Comparison of ENCODE assay signal across 8 cellular contexts in the genomic region with DNA sequence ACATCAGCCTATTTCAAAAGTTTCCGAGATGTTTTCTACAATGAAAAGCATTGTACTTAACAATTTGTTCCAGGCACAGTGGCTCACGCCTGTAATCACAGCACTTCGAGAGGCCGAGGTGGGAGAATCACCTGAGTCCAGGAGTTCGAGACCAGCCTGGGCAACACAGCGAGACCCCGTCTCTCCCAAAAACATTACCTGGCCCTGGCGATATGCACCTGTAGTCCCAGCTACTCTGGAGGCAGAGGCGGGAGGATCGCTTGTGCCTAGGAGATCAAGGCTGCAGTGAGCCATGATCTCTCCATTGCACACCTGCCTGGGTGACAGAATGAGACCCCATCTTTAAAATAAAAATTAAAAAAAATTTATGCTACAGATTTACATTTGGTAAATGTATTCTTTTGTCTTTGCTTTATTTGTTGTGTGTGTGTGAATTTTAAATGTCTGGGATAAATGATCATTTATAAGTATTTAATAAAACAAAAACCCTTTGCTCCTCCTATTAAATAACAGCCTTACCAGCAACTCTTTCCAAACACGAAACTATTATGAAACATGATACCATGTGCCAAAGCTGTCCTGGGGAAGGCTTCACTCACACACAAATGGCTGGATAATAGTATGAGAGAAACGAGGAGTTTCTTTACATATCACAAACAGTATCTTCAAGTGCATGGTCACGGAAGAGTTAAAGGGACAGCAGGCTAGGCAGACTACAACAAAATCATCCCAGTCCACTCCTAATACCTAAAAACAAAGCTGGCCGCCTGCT. TPM values are rescaled to one million over a fixed set of nuclear protein-coding genes. Genes with fewer than 3 reads are reported as not detected.
DNase-seq lines count a peak whose midpoint lies in the region; ATAC-seq and TF ChIP-seq lines count a peak whose summit lies in the region.

No MANE protein-coding gene starts in this region.

- POLR2A ChIA-PET in PC-3 (lab: Charles Lee; ENCODE audit: unreplicated experiment), result interaction anchor here (0.6 to 1.1 kb wide), 3 partner anchors 17 to 1036 kb away, joined by 3 to 15 read pairs (median 3); a partner anchor contains a TSS

- no peak overlapping the region for H2BK5ac ChIP-seq in neuronal stem cell (ENCODE audit: low read length)

- no peak overlapping the region for H3K14ac ChIP-seq in neuronal stem cell (ENCODE audit: low read length)

- H4K20me1 ChIP-seq in PC-3 (ENCODE audit: low read length), result no peaks in the 10 kb centered on the region

- no peak overlapping the region for H3K18ac ChIP-seq in neuronal stem cell (ENCODE audit: low read length)

- WGBS in neuronal stem cell (ENCODE audit: extremely low coverage in 2 of 2, insufficient read length in 2 of 2, insufficient replicate concordance in 1 of 2), 2 donors, result no CpG with 5 or more reads among the region's 14 CpGs

- no peaks in the 10 kb centered on the region for H3K9me2 ChIP-seq in PC-3 (replicated peaks; ENCODE audit: low read length)

- H4K91ac ChIP-seq in neuronal stem cell (ENCODE audit: low read depth, low read length, poor library complexity), result no peak overlapping the region

- H3K4ac ChIP-seq in neuronal stem cell (ENCODE audit: low read length), result no peak overlapping the region

- no peak overlapping the region for H2BK12ac ChIP-seq in neuronal stem cell (ENCODE audit: low read length)

- H3K4me1 ChIP-seq in PC-3 (ENCODE audit: insufficient read depth, low read length), result peaks cover 13% of the 10 kb centered on the region
- H3K4me1 ChIP-seq in neuronal stem cell (ENCODE audit: control insufficient read depth in 2 of 2, insufficient read depth in 1 of 2, low read depth in 1 of 2, low read length in 2 of 2), result peaks cover 3 to 9% of the 10 kb centered on the region in 2 donors

- TF ChIP-seq CTCF in PC-3 (conservative IDR thresholded peaks at IDR 0.05; ENCODE audit: low read depth, low read length), result no peak
- no peak for TF ChIP-seq CTCF in epithelial cell of proximal tubule (conservative IDR thresholded peaks at IDR 0.05; ENCODE audit: low read depth, low read length)

- no peaks in the 10 kb centered on the region for H3K9me3 ChIP-seq in PC-3 (ENCODE audit: low read length)
- no peaks in the 10 kb centered on the region for H3K9me3 ChIP-seq in neuronal stem cell (replicated peaks in 1 of 2; ENCODE audit: control insufficient read depth in 2 of 2, insufficient read depth in 1 of 2, low read depth in 1 of 2, low read length in 2 of 2)

- no peak overlapping the region for H2AK5ac ChIP-seq in neuronal stem cell (ENCODE audit: low read depth, low read length)

- no peak overlapping the region for H2BK120ac ChIP-seq in neuronal stem cell (ENCODE audit: low read depth, low read length)

- CTCF ChIA-PET in PC-3 (lab: Charles Lee), result no interaction called here

- peak; percentile 21 for DNase-seq in GM04503 (ENCODE audit: low read depth)
- DNase-seq in PC-3, result no peak
- DNase-seq in epithelial cell of proximal tubule (ENCODE audit: low read depth), result no peak
- no peak for DNase-seq in neuronal stem cell (ENCODE audit: low spot score)
- DNase-seq in GM19240 (ENCODE audit: insufficient read length, low spot score), result no peak
- no peak for DNase-seq in activated effector memory CD4-positive, alpha-beta T cell treated with anti-CD3 and anti-CD28 coated beads, Interleukin-2, amount 50 U/mL, for 16 hours
- DNase-seq in islet precursor cell, result no peak

- H2BK15ac ChIP-seq in neuronal stem cell (ENCODE audit: low read length), result no peak overlapping the region

- H3K36me3 ChIP-seq in PC-3 (ENCODE audit: low read depth, low read length), result no peaks in the 10 kb centered on the region
- no peaks in the 10 kb centered on the region for H3K36me3 ChIP-seq in neuronal stem cell (replicated peaks in 1 of 2; ENCODE audit: control insufficient read depth in 2 of 2, insufficient read depth in 2 of 2, low read length in 2 of 2)

- H3F3A ChIP-seq in PC-3 (ENCODE audit: low read length, unreplicated experiment), result no peaks in the 10 kb centered on the region

- H3K27me3 ChIP-seq in PC-3 (ENCODE audit: low read length) (no peaks in the 10 kb centered on the region), neuronal stem cell (ENCODE audit: control insufficient read depth in 3 of 3, insufficient read depth in 3 of 3, low read depth in 1 of 3, low read length in 3 of 3) (no peaks in the 10 kb centered on the region)

- peak; percentile 15 for ATAC-seq in PC-3
- no peak for ATAC-seq in GM21423 (IDR thresholded peaks at IDR 0.05; ENCODE audit: unreplicated experiment)

- no peak overlapping the region for H4K8ac ChIP-seq in neuronal stem cell (ENCODE audit: low read depth, low read length)

- H3K4me3 ChIP-seq in PC-3 (ENCODE audit: low read length) (peak overlapping the region; percentile 96), epithelial cell of proximal tubule (ENCODE audit: low read depth, low read length) (peak overlapping the region; percentile 78), neuronal stem cell (ENCODE audit: low read length in 2 of 2) (peak overlapping the region; percentile 73 to 100)

- intact Hi-C loops in PC-3 (cut with micrococcal nuclease), result no loop called here

- H2AFZ ChIP-seq in PC-3 (ENCODE audit: low read length), result peak overlapping the region; percentile 97
- peak overlapping the region; percentile 98 for H2AFZ ChIP-seq in neuronal stem cell (ENCODE audit: low read length)

- H3K9ac ChIP-seq in PC-3 (ENCODE audit: low read length), result peak overlapping the region; percentile 81
- no peak overlapping the region for H3K9ac ChIP-seq in neuronal stem cell (ENCODE audit: low read depth, low read length, poor library complexity)

- peaks cover 51% of the 10 kb centered on the region for H3K79me2 ChIP-seq in PC-3 (ENCODE audit: low read length)

- peak overlapping the region; percentile 95 for H3K4me2 ChIP-seq in PC-3 (ENCODE audit: low read length)
- peak overlapping the region; percentile 81 for H3K4me2 ChIP-seq in neuronal stem cell (ENCODE audit: insufficient read depth, low read length, poor library complexity, severe bottlenecking)

- H3K23ac ChIP-seq in neuronal stem cell (ENCODE audit: low read depth, low read length, poor library complexity), result no peak overlapping the region

- H3K79me1 ChIP-seq in neuronal stem cell (ENCODE audit: low read depth, low read length), result peaks cover 9% of the 10 kb centered on the region

- H3K27ac ChIP-seq in PC-3 (ENCODE audit: low read length) (peak overlapping the region; percentile 71), neuronal stem cell (replicated peaks; ENCODE audit: low read length) (no peak overlapping the region)

- BruUV-seq in PC-3 (replicated peaks; lab: Mats Ljungman, UMichigan), result TSS peak; percentile 59

RNA-seq across cellular contexts. Expression of a gene that starts 1.1 kb away (rescaled TPM):
- total RNA-seq in PC-3 (2014; rRNA removed) (20.4 and 49.3 TPM in 2 replicates), epithelial cell of proximal tubule (15.0 and 23.1 TPM in 2 replicates)
- polyA plus RNA-seq in neuronal stem cell (2013, experiment 1 of 2), result 18.4 TPM
- polyA plus RNA-seq in neuronal stem cell (2013, experiment 2 of 2), result 20.3 TPM

RNA-seq across cellular contexts. Expression of a gene that starts 16.2 kb away (rescaled TPM):
- total RNA-seq in PC-3 (2014; rRNA removed), result 147 and 248 TPM in 2 replicates
- total RNA-seq in epithelial cell of proximal tubule, result 174 and 316 TPM in 2 replicates
- 547 TPM for polyA plus RNA-seq in neuronal stem cell (2013, experiment 1 of 2)
- polyA plus RNA-seq in neuronal stem cell (2013, experiment 2 of 2), result 534 TPM

RNA-seq across cellular contexts. Expression of a gene that starts 16.5 kb away (rescaled TPM):
- total RNA-seq in PC-3 (2014; rRNA removed), result 51.5 and 57.9 TPM in 2 replicates
- total RNA-seq in epithelial cell of proximal tubule, result 35.5 and 35.6 TPM in 2 replicates
- 34.7 TPM for polyA plus RNA-seq in neuronal stem cell (2013, experiment 1 of 2)
- polyA plus RNA-seq in neuronal stem cell (2013, experiment 2 of 2), result 36.6 TPM
